Comparison of ENCODE assay signal across 14 cellular contexts in the genomic region with DNA sequence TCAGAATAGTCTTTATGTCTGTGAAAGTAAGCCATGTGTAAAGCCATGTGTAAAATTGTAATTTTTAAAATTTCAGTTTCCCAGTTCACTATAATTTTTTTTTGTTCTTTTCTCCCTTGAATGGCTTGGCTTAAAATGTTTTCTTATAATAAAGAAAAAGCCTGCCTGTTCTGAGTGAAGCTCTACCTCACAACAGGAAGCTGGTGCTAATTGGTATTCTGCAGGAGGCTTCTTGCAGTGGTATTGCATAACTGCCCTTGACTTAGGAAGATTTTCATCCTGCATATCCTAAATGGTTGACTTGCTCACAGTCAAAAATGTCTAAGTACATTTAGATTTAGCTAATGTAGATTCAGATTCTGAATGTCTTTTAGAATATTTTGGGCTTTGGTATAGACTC. TPM values are rescaled to one million over a fixed set of nuclear protein-coding genes. Genes with fewer than 3 reads are reported as not detected.
DNase-seq lines count a peak whose midpoint lies in the region; ATAC-seq and TF ChIP-seq lines count a peak whose summit lies in the region.
"Had no signal": no experiment of that assay in that cellular context is flagged by ENCODE, and none has a peak within 500 bp of the region (broad histone marks: within the 10 kb centered on the region; RNA-seq: fewer than 3 reads in every experiment).

No MANE protein-coding gene starts in this region.

- peaks cover 97% of the 10 kb centered on the region for H3K36me3 ChIP-seq in WERI-Rb-1

- TF ChIP-seq CTCF in dorsolateral prefrontal cortex (IDR thresholded peaks at IDR 0.05 in 54 of 56, conservative IDR thresholded peaks at IDR 0.05 in 2 of 56; ENCODE audit: low read depth in 1 of 56, partially characterized antibody in 56 of 56) (no peak), progenitor cell of endocrine pancreas (IDR thresholded peaks at IDR 0.05; ENCODE audit: unreplicated experiment) (no peak), WERI-Rb-1 (IDR thresholded peaks at IDR 0.05; ENCODE audit: low read depth, low read length) (no peak)

- H3K27me3 Mint-ChIP-seq in progenitor cell of endocrine pancreas, result no peaks in the 10 kb centered on the region
- H3K27me3 Mint-ChIP-seq: activated B cell treated with CpG ODN at 0.5 μM for 24 hours had no signal

- peaks cover 29% of the 10 kb centered on the region for H3K36me3 Mint-ChIP-seq in progenitor cell of endocrine pancreas (ENCODE audit: insufficient read depth)

- H3K4me3 Mint-ChIP-seq in progenitor cell of endocrine pancreas (ENCODE audit: low read depth), result no peak overlapping the region
- H3K4me3 Mint-ChIP-seq: activated B cell treated with CpG ODN at 0.5 μM for 24 hours had no signal

- H3K27me3 ChIP-seq in dorsolateral prefrontal cortex (no peaks in the 10 kb centered on the region), WERI-Rb-1 (ENCODE audit: insufficient read depth, low read depth, severe bottlenecking) (no peaks in the 10 kb centered on the region)
- H3K27me3 ChIP-seq: gastroesophageal sphincter had no signal

- H3K4me1 Mint-ChIP-seq in progenitor cell of endocrine pancreas (ENCODE audit: low read depth), result peaks cover 1% of the 10 kb centered on the region
- H3K4me1 Mint-ChIP-seq: activated B cell treated with CpG ODN at 0.5 μM for 24 hours had no signal

- DNase-seq in SIG-M5 treated with dmso at 0.1 percent for 504 hours (lab: John Stamatoyannopoulos, UW; ENCODE audit: unreplicated experiment), result peak; percentile 73
- no peak for DNase-seq in SIG-M5 (lab: John Stamatoyannopoulos, UW)
- DNase-seq in OCI-M1 (lab: John Stamatoyannopoulos, UW), result peak; percentile 77
- DNase-seq in dorsolateral prefrontal cortex, result no peak
- DNase-seq in progenitor cell of endocrine pancreas (ENCODE audit: low spot score, unreplicated experiment), result no peak
- DNase-seq in stimulated activated CD4-positive, alpha-beta T cell treated with anti-CD3 and anti-CD28 coated beads, Interleukin-15, amount 100 ng/mL, for 24 hours, result no peak
- DNase-seq in WERI-Rb-1, result no peak
- DNase-seq: activated B cell treated with CpG ODN at 0.5 μM for 24 hours; KG1; NCI-H82; stimulated activated naive CD8-positive, alpha-beta T cell treated with anti-CD3 and anti-CD28 coated beads, Interleukin-15, Interleukin-2, amounts not matched to agents 100 U/mL and 50 U/mL, for 24 hours had no signal

- no peaks in the 10 kb centered on the region for H3K9me3 Mint-ChIP-seq in progenitor cell of endocrine pancreas (ENCODE audit: low read depth)
- H3K9me3 Mint-ChIP-seq: activated B cell treated with CpG ODN at 0.5 μM for 24 hours; activated naive CD4-positive, alpha-beta T cell treated with anti-CD3 and anti-CD28 coated beads, Interleukin-2, amount 50 U/mL, for 72 hours had no signal

- H3K9me3 ChIP-seq in WERI-Rb-1 (ENCODE audit: severe bottlenecking), result no peaks in the 10 kb centered on the region
- H3K9me3 ChIP-seq: gastroesophageal sphincter had no signal

- H3K4me3 ChIP-seq in dorsolateral prefrontal cortex (peak overlapping the region in 6 of 59 donors; percentile 1 to 24 (median 6)), WERI-Rb-1 (ENCODE audit: low read depth, low read length) (no peak overlapping the region)
- H3K4me3 ChIP-seq: gastroesophageal sphincter had no signal

- ATAC-seq in HG02981 (IDR thresholded peaks at IDR 0.05; ENCODE audit: unreplicated experiment), result no peak
- ATAC-seq: activated naive CD4-positive, alpha-beta T cell treated with anti-CD3 and anti-CD28 coated beads, Interleukin-2, amount 50 U/mL, for 72 hours; gastroesophageal sphincter; stimulated activated naive CD8-positive, alpha-beta T cell treated with anti-CD3 and anti-CD28 coated beads, Interleukin-15, Interleukin-2, amounts not matched to agents 100 U/mL and 50 U/mL, for 24 hours had no signal

- peak overlapping the region in 56 of 59 donors; percentile 4 to 84 (median 59) for H3K27ac ChIP-seq in dorsolateral prefrontal cortex
- no peak overlapping the region for H3K27ac ChIP-seq in WERI-Rb-1

- H3K27ac Mint-ChIP-seq in progenitor cell of endocrine pancreas, result peak overlapping the region; percentile 50
- H3K27ac Mint-ChIP-seq: activated B cell treated with CpG ODN at 0.5 μM for 24 hours had no signal

- intact Hi-C loops in dorsolateral prefrontal cortex (cut with DNase I), result no loop called here

RNA-seq across cellular contexts. Expression of a gene that starts 49.5 kb away (rescaled TPM):
- 100 to 1,000 TPM; 198 to 558 (median 389) TPM for total RNA-seq in dorsolateral prefrontal cortex
- 167 and 175 TPM in 2 replicates for total RNA-seq in progenitor cell of endocrine pancreas

Comparison
In these comparisons a context has a peak if more than half of its experiments do, and no peak if none do; other contexts are left out.
1. DNase-seq: peak in SIG-M5 treated with dmso at 0.1 percent for 504 hours (single experiment) and OCI-M1 (single experiment); none in SIG-M5 (single experiment), dorsolateral prefrontal cortex (0 of 10), progenitor cell of endocrine pancreas (single experiment), stimulated activated CD4-positive, alpha-beta T cell treated with anti-CD3 and anti-CD28 coated beads, Interleukin-15, amount 100 ng/mL, for 24 hours (single experiment) and WERI-Rb-1 (single experiment).